In the genomic region with DNA sequence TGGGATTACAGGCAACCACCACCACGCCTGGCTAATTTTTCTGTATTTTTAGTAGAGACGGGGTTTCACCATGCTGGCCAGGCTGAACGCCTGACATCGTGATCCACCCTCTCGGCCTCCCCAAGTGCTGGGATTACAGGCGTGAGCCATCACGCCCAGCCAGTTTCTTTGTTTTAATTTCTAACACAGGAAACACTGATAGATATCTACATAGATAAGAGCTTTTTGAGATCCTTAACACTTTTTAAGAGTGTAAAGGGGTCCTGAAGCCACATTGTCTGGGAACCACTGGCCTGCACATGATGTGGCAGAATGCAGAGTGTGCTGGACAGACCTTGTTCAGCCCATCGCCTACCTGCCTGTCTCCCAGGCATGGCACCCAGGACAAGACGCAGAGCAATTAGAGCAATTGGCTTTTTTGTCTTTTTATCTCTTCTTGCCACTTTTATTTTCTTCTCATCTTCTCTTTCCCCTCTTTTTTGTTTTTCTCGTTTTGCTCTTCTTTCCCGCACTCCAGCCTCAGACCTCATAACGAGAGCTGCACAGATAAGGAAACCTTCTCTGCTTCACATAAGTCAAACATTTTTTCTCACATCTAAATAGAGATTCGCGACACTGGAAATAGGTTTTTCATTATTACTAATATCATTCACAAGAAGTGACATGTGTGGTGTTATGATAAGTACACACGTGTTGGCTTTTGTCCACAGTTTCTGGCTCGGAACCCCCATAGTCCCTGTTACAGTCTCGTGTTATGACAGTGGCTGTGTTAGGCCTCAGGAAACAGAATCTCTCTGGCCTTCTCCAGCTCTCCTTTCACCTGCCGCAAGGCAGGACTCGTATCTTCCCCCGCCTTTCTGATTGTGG, we compare ENCODE assay signal across 1 cellular context.
TF ChIP-seq lines count a peak whose summit lies in the region.

No MANE protein-coding gene starts in this region.

TF ChIP-seq in HepG2, 621 proteins besides CTCF, POLR2A, EP300 and RAD21:
- TF ChIP-seq ARNT2 (CRISPR knock-in tag; IDR thresholded peaks at IDR 0.05; ENCODE audit: low read depth) (no peak), MXI1 (IDR thresholded peaks at IDR 0.05; ENCODE audit: borderline replicate concordance, low read depth, low read length) (0 out of 3 replicates have a peak, but pooled peaks have one; percentile 18), SMYD3 (CRISPR knock-in tag; IDR thresholded peaks at IDR 0.05) (no peak), SKI (IDR thresholded peaks at IDR 0.05; ENCODE audit: partially characterized antibody) (no peak), ZNF333 (CRISPR knock-in tag; IDR thresholded peaks at IDR 0.05; ENCODE audit: borderline replicate concordance) (no peak)
- TF ChIP-seq, protein P1, sequence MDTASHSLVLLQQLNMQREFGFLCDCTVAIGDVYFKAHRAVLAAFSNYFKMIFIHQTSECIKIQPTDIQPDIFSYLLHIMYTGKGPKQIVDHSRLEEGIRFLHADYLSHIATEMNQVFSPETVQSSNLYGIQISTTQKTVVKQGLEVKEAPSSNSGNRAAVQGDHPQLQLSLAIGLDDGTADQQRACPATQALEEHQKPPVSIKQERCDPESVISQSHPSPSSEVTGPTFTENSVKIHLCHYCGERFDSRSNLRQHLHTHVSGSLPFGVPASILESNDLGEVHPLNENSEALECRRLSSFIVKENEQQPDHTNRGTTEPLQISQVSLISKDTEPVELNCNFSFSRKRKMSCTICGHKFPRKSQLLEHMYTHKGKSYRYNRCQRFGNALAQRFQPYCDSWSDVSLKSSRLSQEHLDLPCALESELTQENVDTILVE (CRISPR knock-in tag; IDR thresholded peaks at IDR 0.05) = no peak
- TF ChIP-seq, protein P2, sequence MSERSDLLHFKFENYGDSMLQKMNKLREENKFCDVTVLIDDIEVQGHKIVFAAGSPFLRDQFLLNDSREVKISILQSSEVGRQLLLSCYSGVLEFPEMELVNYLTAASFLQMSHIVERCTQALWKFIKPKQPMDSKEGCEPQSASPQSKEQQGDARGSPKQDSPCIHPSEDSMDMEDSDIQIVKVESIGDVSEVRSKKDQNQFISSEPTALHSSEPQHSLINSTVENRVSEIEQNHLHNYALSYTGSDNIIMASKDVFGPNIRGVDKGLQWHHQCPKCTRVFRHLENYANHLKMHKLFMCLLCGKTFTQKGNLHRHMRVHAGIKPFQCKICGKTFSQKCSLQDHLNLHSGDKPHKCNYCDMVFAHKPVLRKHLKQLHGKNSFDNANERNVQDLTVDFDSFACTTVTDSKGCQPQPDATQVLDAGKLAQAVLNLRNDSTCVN (CRISPR knock-in tag; IDR thresholded peaks at IDR 0.05; ENCODE audit: borderline replicate concordance) = no peak
- TF ChIP-seq, protein P3, sequence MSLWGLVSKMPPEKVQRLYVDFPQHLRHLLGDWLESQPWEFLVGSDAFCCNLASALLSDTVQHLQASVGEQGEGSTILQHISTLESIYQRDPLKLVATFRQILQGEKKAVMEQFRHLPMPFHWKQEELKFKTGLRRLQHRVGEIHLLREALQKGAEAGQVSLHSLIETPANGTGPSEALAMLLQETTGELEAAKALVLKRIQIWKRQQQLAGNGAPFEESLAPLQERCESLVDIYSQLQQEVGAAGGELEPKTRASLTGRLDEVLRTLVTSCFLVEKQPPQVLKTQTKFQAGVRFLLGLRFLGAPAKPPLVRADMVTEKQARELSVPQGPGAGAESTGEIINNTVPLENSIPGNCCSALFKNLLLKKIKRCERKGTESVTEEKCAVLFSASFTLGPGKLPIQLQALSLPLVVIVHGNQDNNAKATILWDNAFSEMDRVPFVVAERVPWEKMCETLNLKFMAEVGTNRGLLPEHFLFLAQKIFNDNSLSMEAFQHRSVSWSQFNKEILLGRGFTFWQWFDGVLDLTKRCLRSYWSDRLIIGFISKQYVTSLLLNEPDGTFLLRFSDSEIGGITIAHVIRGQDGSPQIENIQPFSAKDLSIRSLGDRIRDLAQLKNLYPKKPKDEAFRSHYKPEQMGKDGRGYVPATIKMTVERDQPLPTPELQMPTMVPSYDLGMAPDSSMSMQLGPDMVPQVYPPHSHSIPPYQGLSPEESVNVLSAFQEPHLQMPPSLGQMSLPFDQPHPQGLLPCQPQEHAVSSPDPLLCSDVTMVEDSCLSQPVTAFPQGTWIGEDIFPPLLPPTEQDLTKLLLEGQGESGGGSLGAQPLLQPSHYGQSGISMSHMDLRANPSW (CRISPR knock-in tag; IDR thresholded peaks at IDR 0.05; ENCODE audit: borderline replicate concordance) = no peak
TF ChIP-seq in HepG2: peak in this region for 1.
